17 cellular contexts compared by ENCODE assay signal in the genomic region with DNA sequence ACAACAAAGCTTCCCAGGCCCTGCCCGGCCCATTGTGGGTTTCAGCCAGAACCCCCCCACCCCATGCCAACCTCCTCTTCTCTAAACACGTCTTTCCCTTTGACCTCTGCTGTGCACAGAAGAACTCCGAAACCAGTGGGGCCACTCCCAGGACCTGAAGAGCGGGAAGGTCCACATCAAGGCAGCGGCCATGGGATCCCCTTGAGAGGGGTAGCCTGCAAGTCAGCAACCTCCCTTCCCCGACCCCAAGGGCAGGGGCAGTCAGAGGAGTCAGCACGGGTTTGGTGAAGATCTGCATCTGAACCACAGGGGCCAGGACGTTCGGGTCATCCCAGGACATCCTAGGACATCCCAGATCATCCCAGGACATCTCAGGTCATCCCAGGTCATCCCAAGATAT.
DNase-seq lines count a peak whose midpoint lies in the region; ATAC-seq and TF ChIP-seq lines count a peak whose summit lies in the region.
"Had no signal": no experiment of that assay in that cellular context is flagged by ENCODE, and none has a peak within 500 bp of the region (broad histone marks: within the 10 kb centered on the region; RNA-seq: fewer than 3 reads in every experiment).

No MANE protein-coding gene starts in this region.

- H3K4me1 ChIP-seq in RWPE2 (ENCODE audit: insufficient read depth, poor library complexity, severe bottlenecking) = no peaks in the 10 kb centered on the region
- no peaks in the 10 kb centered on the region for H3K4me1 ChIP-seq in sigmoid colon
- H3K4me1 ChIP-seq: HAP-1 had no signal

- DNase-seq in RWPE2 (ENCODE audit: low spot score) (peak; percentile 57), coronary artery (ENCODE audit: low spot score) (peak; percentile 46), mesenteric fat pad (ENCODE audit: low spot score) (peak; percentile 73), sigmoid colon (peak; percentile 22)
- no peak for DNase-seq in activated CD4-positive, alpha-beta T cell treated with anti-CD3 and anti-CD28 coated beads, Interleukin-2, amount 50 U/mL, for 4 hours
- DNase-seq in activated T-cell treated with anti-CD3 and anti-CD28 coated beads, Interleukin-2, amount 50 U/mL, for 48 hours = no peak
- DNase-seq: C1 segment of cervical spinal cord; Calu3; CD4-positive, alpha-beta memory T cell; COR-L47; DMS53; DMS79 treated with DMSO at 0.1 percent for 48 hours; GF-D8; GOT3; HFFc6 had no signal

- H3K27ac ChIP-seq in RWPE2 (ENCODE audit: poor library complexity, severe bottlenecking) (no peak overlapping the region), coronary artery (no peak overlapping the region), sigmoid colon (no peak overlapping the region)

- intact Hi-C loops in sigmoid colon (cut with DNase I) = no loop called here

- H3K36me3 ChIP-seq in RWPE2 (ENCODE audit: low read depth) (0 out of 2 replicates have a peak, but pooled peaks cover 2% of the 10 kb centered on the region), sigmoid colon (no peaks in the 10 kb centered on the region)
- H3K36me3 ChIP-seq: HAP-1 had no signal

- H3K4me3 ChIP-seq in RWPE2 (ENCODE audit: severe bottlenecking) (no peak overlapping the region), coronary artery (no peak overlapping the region), sigmoid colon (no peak overlapping the region)
- H3K4me3 ChIP-seq: HAP-1 had no signal

- TF ChIP-seq POLR2A in sigmoid colon (IDR thresholded peaks at IDR 0.05) = no peak

- TF ChIP-seq CTCF in RWPE2 (IDR thresholded peaks at IDR 0.05; ENCODE audit: poor library complexity, severe bottlenecking) (no peak), coronary artery (IDR thresholded peaks at IDR 0.05) (no peak), sigmoid colon (IDR thresholded peaks at IDR 0.05) (no peak)

- TF ChIP-seq EP300 in sigmoid colon (IDR thresholded peaks at IDR 0.05) = no peak

- H3K27me3 ChIP-seq in RWPE2 (ENCODE audit: insufficient read depth, poor library complexity, severe bottlenecking) = peaks cover 21% of the 10 kb centered on the region
- H3K27me3 ChIP-seq in sigmoid colon = no peaks in the 10 kb centered on the region

- no peaks in the 10 kb centered on the region for H3K9me3 ChIP-seq in RWPE2 (ENCODE audit: severe bottlenecking)
- H3K9me3 ChIP-seq in sigmoid colon = no peaks in the 10 kb centered on the region
- H3K9me3 ChIP-seq: HAP-1 had no signal

- WGBS in sigmoid colon, 2 donors = 61 to 75% methylated on average over 9 of the region's 9 CpGs

- no peak for ATAC-seq in RWPE2 (ENCODE audit: low read depth)
- no peak for ATAC-seq in HG03565 (IDR thresholded peaks at IDR 0.05; ENCODE audit: unreplicated experiment)

Comparison
In these comparisons a context has a peak if more than half of its experiments do, and no peak if none do; other contexts are left out.
1. DNase-seq: peak in RWPE2 (single experiment), coronary artery (single experiment), mesenteric fat pad (single experiment) and sigmoid colon (single experiment); none in activated CD4-positive, alpha-beta T cell treated with anti-CD3 and anti-CD28 coated beads, Interleukin-2, amount 50 U/mL, for 4 hours (0 of 2) and activated T-cell treated with anti-CD3 and anti-CD28 coated beads, Interleukin-2, amount 50 U/mL, for 48 hours (0 of 2).